Comparison of ENCODE assay signal across 11 cellular contexts in the genomic region with DNA sequence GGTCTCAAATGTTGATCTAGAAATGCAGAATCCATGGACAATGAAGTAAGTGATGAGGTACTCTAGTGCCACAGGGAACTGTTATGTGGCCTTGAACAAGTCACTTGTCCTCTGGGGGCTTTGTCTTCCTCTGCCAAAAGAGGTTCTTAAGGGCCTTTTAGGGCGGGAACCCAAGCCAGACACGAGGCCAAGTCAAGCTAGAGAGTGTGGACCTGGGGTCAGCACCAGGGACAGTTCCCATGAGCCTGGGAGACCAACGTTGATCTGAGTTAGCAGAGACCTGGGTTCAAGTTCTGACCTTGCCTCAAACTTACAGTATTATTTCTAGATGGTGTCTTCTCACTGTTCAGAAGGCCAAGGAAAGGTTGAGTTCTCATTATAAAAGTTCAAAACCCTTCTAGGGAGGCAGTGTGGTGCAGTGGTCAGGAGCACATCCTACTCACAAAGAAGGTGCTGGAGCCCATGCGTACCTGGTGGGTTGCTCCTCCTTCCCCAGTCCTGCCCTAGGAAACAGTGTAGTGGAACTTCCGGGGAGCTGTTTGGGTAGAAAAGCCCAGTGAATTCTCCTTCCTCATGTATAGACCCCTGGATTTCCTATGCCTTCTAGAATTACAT.
DNase-seq lines count a peak whose midpoint lies in the region; TF ChIP-seq lines count a peak whose summit lies in the region.
"Had no signal": no experiment of that assay in that cellular context is flagged by ENCODE, and none has a peak within 500 bp of the region (broad histone marks: within the 10 kb centered on the region; RNA-seq: fewer than 3 reads in every experiment).

No MANE protein-coding gene starts in this region.

- H2AFZ ChIP-seq in neuronal stem cell (ENCODE audit: low read length), result no peak overlapping the region

- no peaks in the 10 kb centered on the region for H3K9me3 ChIP-seq in breast epithelium
- H3K9me3 ChIP-seq in neuronal stem cell (replicated peaks in 1 of 2; ENCODE audit: control insufficient read depth in 2 of 2, insufficient read depth in 1 of 2, low read depth in 1 of 2, low read length in 2 of 2), result no peaks in the 10 kb centered on the region
- no peaks in the 10 kb centered on the region for H3K9me3 ChIP-seq in MG63
- H3K9me3 ChIP-seq: adrenal gland, thyroid gland had no signal

- H3K4me3 Mint-ChIP-seq in endothelial cell (ENCODE audit: unreplicated experiment), result no peak overlapping the region

- H2BK15ac ChIP-seq in neuronal stem cell (ENCODE audit: low read length), result no peak overlapping the region

- intact Hi-C loops in breast epithelium (cut with DNase I; ENCODE audit: low total_unique reads), result no loop called here

- no peak overlapping the region for H2BK120ac ChIP-seq in neuronal stem cell (ENCODE audit: low read depth, low read length)

- WGBS in neuronal stem cell (ENCODE audit: extremely low coverage in 2 of 2, insufficient read length in 2 of 2, insufficient replicate concordance in 1 of 2), 2 donors, result no CpG with 5 or more reads among the region's 5 CpGs

- no peak overlapping the region for H3K9ac ChIP-seq in neuronal stem cell (ENCODE audit: low read depth, low read length, poor library complexity)

- DNase-seq in T47D (ENCODE audit: low read depth in 1 of 2, low spot score in 1 of 2) (peak; percentile 58 to 71), breast epithelium (ENCODE audit: low spot score in 2 of 2) (no peak), RKO (ENCODE audit: low spot score) (peak; percentile 16), endothelial cell (ENCODE audit: low spot score) (peak; percentile 66), neuronal stem cell (ENCODE audit: low spot score) (peak; percentile 47), GM13977 (ENCODE audit: low spot score) (no peak), MG63 (no peak), NCI-H526 treated with DMSO at 0.1 percent for 48 hours (lab: John Stamatoyannopoulos, UW) (no peak)
- DNase-seq: left ventricle myocardium superior had no signal

- H3K27me3 Mint-ChIP-seq in endothelial cell (ENCODE audit: unreplicated experiment), result peaks cover 1% of the 10 kb centered on the region

- no peaks in the 10 kb centered on the region for H3K36me3 Mint-ChIP-seq in endothelial cell (ENCODE audit: low read depth, unreplicated experiment)

- TF ChIP-seq CTCF in breast epithelium (IDR thresholded peaks at IDR 0.05), result no peak
- no peak for TF ChIP-seq CTCF in endothelial cell (IDR thresholded peaks at IDR 0.05; ENCODE audit: unreplicated experiment)
- no peak for TF ChIP-seq CTCF in GM13977 (IDR thresholded peaks at IDR 0.05; ENCODE audit: extremely low read depth, insufficient read depth, missing control alignments)

- no peak overlapping the region for H4K8ac ChIP-seq in neuronal stem cell (ENCODE audit: low read depth, low read length)

- H4K91ac ChIP-seq in neuronal stem cell (ENCODE audit: low read depth, low read length, poor library complexity), result no peak overlapping the region

- H3K14ac ChIP-seq in neuronal stem cell (ENCODE audit: low read length), result no peak overlapping the region

- in situ Hi-C loops in T47D (cut with HindIII; ENCODE audit: low pct_unique_long_range_greater_than_20kb, low sequenced_read_pairs), result no loop called here
- in situ Hi-C loops in GM13977 (cut with MboI; ENCODE audit: low pct_unique_long_range_greater_than_20kb, low sequenced_read_pairs, unreplicated experiment), result no loop called here

- H3K27ac ChIP-seq in breast epithelium, result no peak overlapping the region
- no peak overlapping the region for H3K27ac ChIP-seq in neuronal stem cell (replicated peaks; ENCODE audit: low read length)
- H3K27ac ChIP-seq: adrenal gland, thyroid gland had no signal

- no peak overlapping the region for H2BK12ac ChIP-seq in neuronal stem cell (ENCODE audit: low read length)

- H3K27me3 ChIP-seq in breast epithelium (peaks cover 0 to 22% of the 10 kb centered on the region in 2 donors), neuronal stem cell (ENCODE audit: control insufficient read depth in 3 of 3, insufficient read depth in 3 of 3, low read depth in 1 of 3, low read length in 3 of 3) (no peaks in the 10 kb centered on the region), MG63 (no peaks in the 10 kb centered on the region)
- H3K27me3 ChIP-seq: adrenal gland, thyroid gland had no signal

- peaks cover 11% of the 10 kb centered on the region for H3K4me1 Mint-ChIP-seq in endothelial cell (ENCODE audit: unreplicated experiment)

- no peak overlapping the region for H3K4ac ChIP-seq in neuronal stem cell (ENCODE audit: low read length)

- no peak overlapping the region for H3K18ac ChIP-seq in neuronal stem cell (ENCODE audit: low read length)

- no peak overlapping the region for H3K27ac Mint-ChIP-seq in endothelial cell (ENCODE audit: unreplicated experiment)

- H3K9me3 Mint-ChIP-seq in endothelial cell (ENCODE audit: unreplicated experiment), result no peaks in the 10 kb centered on the region

- H3K79me1 ChIP-seq in neuronal stem cell (ENCODE audit: low read depth, low read length), result no peaks in the 10 kb centered on the region

- H3K36me3 ChIP-seq in breast epithelium (no peaks in the 10 kb centered on the region), neuronal stem cell (replicated peaks in 1 of 2; ENCODE audit: control insufficient read depth in 2 of 2, insufficient read depth in 2 of 2, low read length in 2 of 2) (no peaks in the 10 kb centered on the region), MG63 (no peaks in the 10 kb centered on the region)
- H3K36me3 ChIP-seq: adrenal gland, thyroid gland had no signal

- H3K4me3 ChIP-seq in breast epithelium (no peak overlapping the region), neuronal stem cell (ENCODE audit: low read length in 2 of 2) (no peak overlapping the region), MG63 (no peak overlapping the region)
- H3K4me3 ChIP-seq: adrenal gland, thyroid gland had no signal

- H3K23ac ChIP-seq in neuronal stem cell (ENCODE audit: low read depth, low read length, poor library complexity), result no peak overlapping the region

- TF ChIP-seq POLR2A in breast epithelium (IDR thresholded peaks at IDR 0.05), result no peak

- H3K4me1 ChIP-seq in breast epithelium (no peaks in the 10 kb centered on the region), neuronal stem cell (ENCODE audit: control insufficient read depth in 2 of 2, insufficient read depth in 1 of 2, low read depth in 1 of 2, low read length in 2 of 2) (no peaks in the 10 kb centered on the region)
- H3K4me1 ChIP-seq: adrenal gland, thyroid gland had no signal

- H2BK5ac ChIP-seq in neuronal stem cell (ENCODE audit: low read length), result no peak overlapping the region

- H2AK5ac ChIP-seq in neuronal stem cell (ENCODE audit: low read depth, low read length), result no peak overlapping the region

- H3K4me2 ChIP-seq in neuronal stem cell (ENCODE audit: insufficient read depth, low read length, poor library complexity, severe bottlenecking), result no peak overlapping the region

Comparison
In these comparisons a context has a peak if more than half of its experiments do, and no peak if none do; other contexts are left out.
1. DNase-seq: peak in T47D (2 of 2), RKO (single experiment), endothelial cell (single experiment) and neuronal stem cell (single experiment); none in breast epithelium (0 of 2), GM13977 (single experiment), MG63 (single experiment) and NCI-H526 treated with DMSO at 0.1 percent for 48 hours (single experiment).